ENCODE assay signal across 18 cellular contexts in the genomic region with DNA sequence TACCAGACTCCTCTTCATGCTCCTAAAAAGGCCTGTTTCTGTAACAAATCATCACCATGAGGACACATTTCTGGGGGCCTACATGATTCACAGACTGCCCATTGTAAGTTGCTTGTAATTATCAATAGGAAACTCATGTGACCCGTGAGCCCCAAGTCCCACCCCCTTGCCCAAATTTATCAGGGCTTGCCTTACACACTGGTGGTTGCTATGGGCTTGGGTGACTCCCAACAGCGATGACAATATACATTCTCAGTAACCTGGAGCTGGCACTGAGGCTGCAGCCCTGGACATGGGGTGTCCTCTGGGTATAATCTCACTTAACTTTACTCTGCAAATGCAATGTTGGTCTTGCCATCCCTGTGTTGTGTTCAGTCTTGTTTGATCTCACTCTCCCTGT.
DNase-seq lines count a peak whose midpoint lies in the region; ATAC-seq, FAIRE-seq and TF ChIP-seq lines count a peak whose summit lies in the region.
"Had no signal": no experiment of that assay in that cellular context is flagged by ENCODE, and none has a peak within 500 bp of the region (broad histone marks: within the 10 kb centered on the region; RNA-seq: fewer than 3 reads in every experiment).

No MANE protein-coding gene starts in this region.

- POLR2A ChIA-PET in K562 (lab: Yijun Ruan, JAX): no interaction called here

- peak; percentile 80 for FAIRE-seq in K562 (lab: Jason Lieb, UNC)
- FAIRE-seq: A549, GM19239 had no signal

- H3K9me3 ChIP-seq in K562 (replicated peaks; ENCODE audit: control insufficient read depth, insufficient read depth, low read depth, low read length): no peaks in the 10 kb centered on the region
- H3K9me3 ChIP-seq in mesenchymal stem cell (ENCODE audit: control insufficient read depth, low read length): no peaks in the 10 kb centered on the region
- H3K9me3 ChIP-seq: A549 had no signal

- no peak overlapping the region for H3K4ac ChIP-seq in mesenchymal stem cell (ENCODE audit: low read depth in 1 of 2, low read length in 2 of 2)

- no peak for TF ChIP-seq POLR2A in K562 (conservative IDR thresholded peaks at IDR 0.05)

- TF ChIP-seq CTCF in K562 (IDR thresholded peaks at IDR 0.05 in 2 of 3, conservative IDR thresholded peaks at IDR 0.05 in 1 of 3; ENCODE audit: insufficient read depth in 2 of 3, low read depth in 1 of 3, low read length in 3 of 3): no peak

- BruUV-seq in K562 (replicated peaks; lab: Mats Ljungman, UMichigan): no TSS peak

- H3K23ac ChIP-seq in mesenchymal stem cell (ENCODE audit: low read length in 2 of 2): no peak overlapping the region

- no peaks in the 10 kb centered on the region for H3K9me1 ChIP-seq in K562 (ENCODE audit: control insufficient read depth, insufficient read depth, low read length)

- intact Hi-C loops in K562 (cut with micrococcal nuclease): no loop called here

- H3K4me2 ChIP-seq in K562 (ENCODE audit: insufficient read depth, low read length) (peak overlapping the region; percentile 56; the same call in 1 of the 2 replicates), mesenchymal stem cell (ENCODE audit: low read length, poor library complexity, severe bottlenecking) (no peak overlapping the region)
- H3K4me2 ChIP-seq: A549, PC-9 had no signal

- no peak overlapping the region for H4K91ac ChIP-seq in mesenchymal stem cell (ENCODE audit: low read length)

- no peaks in the 10 kb centered on the region for H3K36me3 ChIP-seq in K562 (ENCODE audit: control insufficient read depth, insufficient read depth, low read length)
- H3K36me3 ChIP-seq in mesenchymal stem cell (ENCODE audit: control insufficient read depth in 1 of 2, insufficient read depth in 2 of 2, low read depth in 1 of 2, low read length in 2 of 2): no peaks in the 10 kb centered on the region

- no peak overlapping the region for H3K18ac ChIP-seq in mesenchymal stem cell (ENCODE audit: low read depth in 1 of 2, low read length in 2 of 2)

- H3K27ac ChIP-seq in K562 (ENCODE audit: extremely low read depth, low read depth, low read length) (no peak overlapping the region; the same call in 2 of the 3 replicates), mesenchymal stem cell (ENCODE audit: low read length, poor library complexity, severe bottlenecking) (no peak overlapping the region)
- H3K27ac ChIP-seq: A549, PC-9, RWPE1 had no signal

- no peak overlapping the region for H3K4me3 ChIP-seq in K562
- no peak overlapping the region for H3K4me3 ChIP-seq in mesenchymal stem cell (ENCODE audit: insufficient read depth in 1 of 2, low read depth in 1 of 2, low read length in 2 of 2)
- H3K4me3 ChIP-seq: A549, PC-9 had no signal

- DNase-seq in COLO668 (lab: John Stamatoyannopoulos, UW; ENCODE audit: unreplicated experiment) (peak; percentile 51), NCI-H2196 treated with DMSO at 0.1 percent for 48 hours (lab: John Stamatoyannopoulos, UW; ENCODE audit: unreplicated experiment) (peak; percentile 72), K562 (ENCODE audit: extremely low read depth in 1 of 4, low spot score in 3 of 4) (peak; percentile 4 to 50 (median 22)), mesenchymal stem cell (no peak), NCI-H510A (lab: John Stamatoyannopoulos, UW) (no peak)
- DNase-seq in activated CD4-positive, CD25-positive, alpha-beta regulatory T cell treated with anti-CD3 and anti-CD28 coated beads, Interleukin-2, amount 50 U/mL, for 72 hours: no peak
- DNase-seq: Calu3; CD4-positive, alpha-beta T cell; GF-D8; GOT3; NCI-H446; PC-9; SIG-M5 had no signal

- no peak overlapping the region for H4K8ac ChIP-seq in mesenchymal stem cell (ENCODE audit: low read length)

- no peak overlapping the region for H2AK5ac ChIP-seq in mesenchymal stem cell (ENCODE audit: low read length, severe bottlenecking)

- CTCF ChIA-PET in K562 (lab: Yijun Ruan, JAX; ENCODE audit: low intra/inter-chr PET ratio): no interaction called here

- H3K9ac ChIP-seq in K562 (ENCODE audit: insufficient read depth in 1 of 2, low read depth in 2 of 2, low read length in 2 of 2) (no peak overlapping the region), mesenchymal stem cell (ENCODE audit: low read length) (no peak overlapping the region)

- H2AFZ ChIP-seq in K562 (ENCODE audit: low read depth, low read length): no peak overlapping the region
- H2AFZ ChIP-seq in mesenchymal stem cell (ENCODE audit: low read depth, low read length): no peak overlapping the region
- H2AFZ ChIP-seq: PC-9 had no signal

- no peak overlapping the region for H3K14ac ChIP-seq in mesenchymal stem cell (ENCODE audit: low read length in 2 of 2)

- 0% methylated on average over 2 of the region's 2 CpGs for WGBS in K562 (ENCODE audit: insufficient coverage, low coverage, missing lambda C conversion rate)
- 67% methylated on average over 2 of the region's 2 CpGs for WGBS in mesenchymal stem cell

- H3K79me2 ChIP-seq in K562 (ENCODE audit: control insufficient read depth, insufficient read depth, low read length): no peaks in the 10 kb centered on the region

- no peaks in the 10 kb centered on the region for H4K20me1 ChIP-seq in K562 (replicated peaks; ENCODE audit: control insufficient read depth, insufficient read depth, low read length)

- peaks cover 0 to 17% of the 10 kb centered on the region in 2 experiments; a peak in 3 of 5 replicates for H3K4me1 ChIP-seq in K562 (replicated peaks in 1 of 2; ENCODE audit: control insufficient read depth in 2 of 2, insufficient read depth in 2 of 2, low read length in 2 of 2)
- no peaks in the 10 kb centered on the region for H3K4me1 ChIP-seq in mesenchymal stem cell (ENCODE audit: control insufficient read depth, insufficient read depth, low read depth, low read length)
- H3K4me1 ChIP-seq: A549 had no signal

- H3K27me3 ChIP-seq in K562 (ENCODE audit: control insufficient read depth in 2 of 2, insufficient read depth in 2 of 2, low read length in 2 of 2): no peaks in the 10 kb centered on the region
- peaks cover 0 to 11% of the 10 kb centered on the region in 2 experiments for H3K27me3 ChIP-seq in mesenchymal stem cell (ENCODE audit: control insufficient read depth in 1 of 2, insufficient read depth in 1 of 2, low read length in 2 of 2)

- no peak overlapping the region for H2BK120ac ChIP-seq in mesenchymal stem cell (ENCODE audit: low read depth, low read length)

- in situ Hi-C loops in K562 (cut with MboI): no loop called here

- H2BK15ac ChIP-seq in mesenchymal stem cell (ENCODE audit: low read depth, poor library complexity, severe bottlenecking): peak overlapping the region; percentile 12

- H2BK12ac ChIP-seq in mesenchymal stem cell (ENCODE audit: low read length in 2 of 2): no peak overlapping the region

- ATAC-seq in K562 (peak; percentile 71), GM21619 (IDR thresholded peaks at IDR 0.05; ENCODE audit: unreplicated experiment) (no peak)
- ATAC-seq: A549, HCT116 had no signal

- no peak for TF ChIP-seq RAD21 in K562 (CRISPR knock-in tag; conservative IDR thresholded peaks at IDR 0.05 in 1 of 2, IDR thresholded peaks at IDR 0.05 in 1 of 2)

- H2BK5ac ChIP-seq in mesenchymal stem cell (ENCODE audit: low read depth, low read length, poor library complexity, severe bottlenecking): no peak overlapping the region

- TF ChIP-seq EP300 in K562 (IDR thresholded peaks at IDR 0.05; ENCODE audit: low read length): no peak

- H3K79me1 ChIP-seq in mesenchymal stem cell (replicated peaks; ENCODE audit: low read length, poor library complexity, severe bottlenecking): no peaks in the 10 kb centered on the region

TF ChIP-seq in K562, 482 proteins besides CTCF, POLR2A, EP300 and RAD21:
- TF ChIP-seq ZNF436 (CRISPR knock-in tag; IDR thresholded peaks at IDR 0.05) (no peak), FOXJ2 (tag; IDR thresholded peaks at IDR 0.05) (peak; percentile 40; the same call in 1 of the 2 replicates), NFIC (IDR thresholded peaks at IDR 0.05) (peak; percentile 13; the same call in 1 of the 2 replicates), RFX1 (IDR thresholded peaks at IDR 0.05) (peak; percentile 44), TEAD4 (IDR thresholded peaks at IDR 0.05; ENCODE audit: low read length) (0 out of 2 replicates have a peak, but pooled peaks have one; percentile 12), TEAD4 (CRISPR knock-in tag; IDR thresholded peaks at IDR 0.05; ENCODE audit: borderline replicate concordance) (no peak), CBFA2T3 (IDR thresholded peaks at IDR 0.05) (peak; percentile 30; the same call in 1 of the 2 replicates)
- TF ChIP-seq, protein P1, sequence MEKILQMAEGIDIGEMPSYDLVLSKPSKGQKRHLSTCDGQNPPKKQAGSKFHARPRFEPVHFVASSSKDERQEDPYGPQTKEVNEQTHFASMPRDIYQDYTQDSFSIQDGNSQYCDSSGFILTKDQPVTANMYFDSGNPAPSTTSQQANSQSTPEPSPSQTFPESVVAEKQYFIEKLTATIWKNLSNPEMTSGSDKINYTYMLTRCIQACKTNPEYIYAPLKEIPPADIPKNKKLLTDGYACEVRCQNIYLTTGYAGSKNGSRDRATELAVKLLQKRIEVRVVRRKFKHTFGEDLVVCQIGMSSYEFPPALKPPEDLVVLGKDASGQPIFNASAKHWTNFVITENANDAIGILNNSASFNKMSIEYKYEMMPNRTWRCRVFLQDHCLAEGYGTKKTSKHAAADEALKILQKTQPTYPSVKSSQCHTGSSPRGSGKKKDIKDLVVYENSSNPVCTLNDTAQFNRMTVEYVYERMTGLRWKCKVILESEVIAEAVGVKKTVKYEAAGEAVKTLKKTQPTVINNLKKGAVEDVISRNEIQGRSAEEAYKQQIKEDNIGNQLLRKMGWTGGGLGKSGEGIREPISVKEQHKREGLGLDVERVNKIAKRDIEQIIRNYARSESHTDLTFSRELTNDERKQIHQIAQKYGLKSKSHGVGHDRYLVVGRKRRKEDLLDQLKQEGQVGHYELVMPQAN (IDR thresholded peaks at IDR 0.05; ENCODE audit: borderline replicate concordance): no peak

Comparison
In these comparisons a context has a peak if more than half of its experiments do, and no peak if none do; other contexts are left out.
1. DNase-seq: peak in COLO668 (single experiment), NCI-H2196 treated with DMSO at 0.1 percent for 48 hours (single experiment) and K562 (4 of 4); none in mesenchymal stem cell (single experiment), NCI-H510A (single experiment) and activated CD4-positive, CD25-positive, alpha-beta regulatory T cell treated with anti-CD3 and anti-CD28 coated beads, Interleukin-2, amount 50 U/mL, for 72 hours (single experiment).